ENCODE assay signal across 8 cellular contexts in the genomic region with DNA sequence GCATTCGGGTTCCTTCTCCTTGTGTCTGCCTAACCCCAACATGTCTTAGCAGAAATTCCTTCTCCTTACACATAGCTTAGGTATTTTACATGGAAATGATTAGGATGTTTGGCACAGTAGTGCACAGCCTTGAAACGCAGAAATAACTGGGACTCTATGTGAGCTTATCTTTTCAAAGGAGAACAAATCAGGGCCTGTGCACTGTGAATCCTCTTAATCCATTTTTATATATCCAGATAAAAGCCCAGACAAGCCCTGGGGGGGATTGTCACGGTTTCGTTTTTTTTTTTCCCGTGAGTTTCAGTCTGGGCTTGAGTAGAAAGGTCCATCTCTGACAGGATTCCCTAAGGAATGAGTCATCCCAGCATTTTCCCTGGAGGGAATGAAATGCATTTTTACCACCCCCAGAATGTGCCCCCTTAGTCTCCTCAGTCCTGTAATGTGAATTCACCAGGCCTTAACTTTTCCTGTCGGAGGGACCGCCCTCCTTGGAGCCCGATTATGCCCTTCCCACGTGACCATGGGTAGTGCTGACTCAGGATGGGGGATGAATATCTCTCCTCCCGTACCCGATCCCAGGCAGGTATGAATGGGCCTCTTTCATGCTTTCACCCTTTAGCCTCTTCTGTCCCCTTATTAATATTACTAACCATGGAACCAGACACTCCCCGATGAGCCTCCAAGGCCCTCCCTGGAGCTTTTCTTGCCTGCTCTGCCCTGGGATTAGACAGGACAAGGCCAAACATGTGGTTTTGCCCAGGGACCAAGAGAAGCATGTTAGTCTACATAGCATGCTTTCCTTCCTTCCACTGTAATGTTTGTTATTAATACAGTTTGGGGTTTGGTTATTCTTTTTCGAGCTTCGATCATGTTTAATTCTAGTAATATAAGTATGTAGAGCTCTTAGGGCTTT. TPM values are rescaled to one million over a fixed set of nuclear protein-coding genes. Genes with fewer than 3 reads are reported as not detected.
DNase-seq lines count a peak whose midpoint lies in the region; ATAC-seq and TF ChIP-seq lines count a peak whose summit lies in the region.
"Had no signal": no experiment of that assay in that cellular context is flagged by ENCODE, and none has a peak within 500 bp of the region (broad histone marks: within the 10 kb centered on the region; RNA-seq: fewer than 3 reads in every experiment).

No MANE protein-coding gene starts in this region.

- no peaks in the 10 kb centered on the region for H3K36me3 ChIP-seq in uterus

- H3K27me3 ChIP-seq in uterus = no peaks in the 10 kb centered on the region

- POLR2A ChIA-PET in HEK293T (lab: Yijun Ruan, JAX) = no interaction called here

- CTCF ChIA-PET in HEK293T (lab: Yijun Ruan, JAX) = interaction anchor here (0.7 to 1.9 kb wide), 5 partner anchors 10 to 224 kb away, joined by 3 to 6 read pairs (median 3); no protein-coding TSS in a partner anchor

- H3K4me3 ChIP-seq in uterus = no peak overlapping the region

- peaks cover 57% of the 10 kb centered on the region for H3K4me1 Mint-ChIP-seq in dendritic cell treated with granulocyte-macrophage colony-stimulating factor and Interleukin-4, amounts not matched to agents 40 ng/mL and 50 ng/mL, for 4 days (ENCODE audit: low read depth)

- no peaks in the 10 kb centered on the region for H3K9me3 Mint-ChIP-seq in dendritic cell treated with granulocyte-macrophage colony-stimulating factor and Interleukin-4, amounts not matched to agents 40 ng/mL and 50 ng/mL, for 4 days
- H3K9me3 Mint-ChIP-seq: activated naive CD4-positive, alpha-beta T cell treated with anti-CD3 and anti-CD28 coated beads, Interleukin-2, amount 50 U/mL, for 72 hours had no signal

- peak overlapping the region; percentile 67 for H3K27ac ChIP-seq in uterus

- no peaks in the 10 kb centered on the region for H3K9me3 ChIP-seq in uterus

- no peak for TF ChIP-seq POLR2A in uterus (IDR thresholded peaks at IDR 0.05)

- H3K27me3 Mint-ChIP-seq in dendritic cell treated with granulocyte-macrophage colony-stimulating factor and Interleukin-4, amounts not matched to agents 40 ng/mL and 50 ng/mL, for 4 days = no peaks in the 10 kb centered on the region

- no peak overlapping the region for H3K4me3 Mint-ChIP-seq in dendritic cell treated with granulocyte-macrophage colony-stimulating factor and Interleukin-4, amounts not matched to agents 40 ng/mL and 50 ng/mL, for 4 days

- peak overlapping the region; percentile 28 for H3K27ac Mint-ChIP-seq in dendritic cell treated with granulocyte-macrophage colony-stimulating factor and Interleukin-4, amounts not matched to agents 40 ng/mL and 50 ng/mL, for 4 days
- H3K27ac Mint-ChIP-seq: activated naive CD4-positive, alpha-beta T cell treated with anti-CD3 and anti-CD28 coated beads, Interleukin-2, amount 50 U/mL, for 72 hours had no signal

- intact Hi-C loops in dendritic cell treated with granulocyte-macrophage colony-stimulating factor and Interleukin-4, amounts not matched to agents 40 ng/mL and 50 ng/mL, for 4 days (cut with micrococcal nuclease) = loop anchor here (5.0 kb wide), 2 partner anchors 206 to 306 kb away; no protein-coding TSS in a partner anchor
- intact Hi-C loops in uterus (cut with DNase I; ENCODE audit: low total_unique reads) = loop anchor here (10.0 kb wide), 2 partner anchors 178 to 298 kb away; no protein-coding TSS in a partner anchor

- no peak for TF ChIP-seq CTCF in uterus (IDR thresholded peaks at IDR 0.05)

- H3K36me3 Mint-ChIP-seq in dendritic cell treated with granulocyte-macrophage colony-stimulating factor and Interleukin-4, amounts not matched to agents 40 ng/mL and 50 ng/mL, for 4 days (ENCODE audit: low read depth) = peaks cover 86% of the 10 kb centered on the region
- H3K36me3 Mint-ChIP-seq: activated naive CD4-positive, alpha-beta T cell treated with anti-CD3 and anti-CD28 coated beads, Interleukin-2, amount 50 U/mL, for 72 hours had no signal

- ATAC-seq in GM19395 (IDR thresholded peaks at IDR 0.05; ENCODE audit: unreplicated experiment) = no peak
- ATAC-seq: activated naive CD4-positive, alpha-beta T cell treated with anti-CD3 and anti-CD28 coated beads, Interleukin-2, amount 50 U/mL, for 72 hours had no signal

- DNase-seq in LoVo (ENCODE audit: low spot score) (peak; percentile 67), lung microvascular endothelial cell (ENCODE audit: low read depth in 2 of 2) (peak; percentile 52 to 81), uterus (no peak), HEK293T (ENCODE audit: extremely low spot score) (no peak), NCI-H1694 (lab: John Stamatoyannopoulos, UW) (no peak)

- H3K4me1 ChIP-seq in uterus = peaks cover 6 to 13% of the 10 kb centered on the region in 2 donors

TF ChIP-seq in HEK293T, 16 proteins besides CTCF, POLR2A, EP300 and RAD21:
- TF ChIP-seq L3MBTL2 (conservative IDR thresholded peaks at IDR 0.05) (no peak), LEF1 (IDR thresholded peaks at IDR 0.05; ENCODE audit: borderline replicate concordance) (no peak), ELF4 (IDR thresholded peaks at IDR 0.05) (no peak), NFRKB (IDR thresholded peaks at IDR 0.05) (no peak), BHLHE40 (IDR thresholded peaks at IDR 0.05; ENCODE audit: borderline replicate concordance) (no peak)
- TF ChIP-seq, protein P1, sequence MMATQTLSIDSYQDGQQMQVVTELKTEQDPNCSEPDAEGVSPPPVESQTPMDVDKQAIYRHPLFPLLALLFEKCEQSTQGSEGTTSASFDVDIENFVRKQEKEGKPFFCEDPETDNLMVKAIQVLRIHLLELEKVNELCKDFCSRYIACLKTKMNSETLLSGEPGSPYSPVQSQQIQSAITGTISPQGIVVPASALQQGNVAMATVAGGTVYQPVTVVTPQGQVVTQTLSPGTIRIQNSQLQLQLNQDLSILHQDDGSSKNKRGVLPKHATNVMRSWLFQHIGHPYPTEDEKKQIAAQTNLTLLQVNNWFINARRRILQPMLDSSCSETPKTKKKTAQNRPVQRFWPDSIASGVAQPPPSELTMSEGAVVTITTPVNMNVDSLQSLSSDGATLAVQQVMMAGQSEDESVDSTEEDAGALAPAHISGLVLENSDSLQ (IDR thresholded peaks at IDR 0.05) = no peak
TF ChIP-seq in HEK293T: peak in this region for 0.

RNA-seq across cellular contexts. Expression of a gene that starts 23.9 kb away (rescaled TPM):
- 36.3 and 37.9 TPM in 2 replicates for total RNA-seq in lung microvascular endothelial cell
- total RNA-seq in uterus = 10 to 100 TPM; 24.7 to 55.7 (median 35.2) TPM

RNA-seq across cellular contexts. Expression of a gene that starts 59.0 kb away (rescaled TPM):
- 17.7 and 30.6 TPM in 2 replicates for total RNA-seq in lung microvascular endothelial cell
- 10 to 100 TPM; 21.8 to 58.4 (median 38.4) TPM for total RNA-seq in uterus

RNA-seq across cellular contexts. Expression of a gene that starts 59.1 kb away (rescaled TPM):
- not detected in 2 replicates for total RNA-seq in lung microvascular endothelial cell
- total RNA-seq in uterus = 1 to 10 TPM in 3 of 4 donors, not detected in 1; 3.0 to 8.2 (median 7.5) TPM

Comparison
In these comparisons a context has a peak if more than half of its experiments do, and no peak if none do; other contexts are left out.
1. DNase-seq: peak in LoVo (single experiment) and lung microvascular endothelial cell (2 of 2); none in uterus (0 of 2), HEK293T (single experiment) and NCI-H1694 (single experiment).